In the genomic region with DNA sequence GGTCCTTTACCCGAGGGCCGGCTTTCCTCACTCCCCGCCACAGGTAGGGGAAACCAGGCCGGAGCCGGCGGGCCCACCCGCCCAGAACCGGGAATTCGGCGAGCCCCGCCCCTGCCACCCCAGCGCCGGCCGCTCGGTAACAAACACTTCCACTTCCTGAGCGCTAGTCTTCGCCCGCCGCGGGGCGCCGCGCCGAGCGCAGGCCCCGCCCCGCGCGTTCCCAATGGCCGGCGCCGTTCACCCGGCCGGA, we compare ENCODE assay signal across 9 cellular contexts. TPM values are rescaled to one million over a fixed set of nuclear protein-coding genes. Genes with fewer than 3 reads are reported as not detected.
DNase-seq lines count a peak whose midpoint lies in the region; ATAC-seq, FAIRE-seq and TF ChIP-seq lines count a peak whose summit lies in the region.
"Had no signal": no experiment of that assay in that cellular context is flagged by ENCODE, and none has a peak within 500 bp of the region (broad histone marks: within the 10 kb centered on the region; RNA-seq: fewer than 3 reads in every experiment).

No MANE protein-coding gene starts in this region.

- H3K9me2 ChIP-seq in PC-3 (replicated peaks; ENCODE audit: low read length): no peaks in the 10 kb centered on the region

- H3K4me1 ChIP-seq in PC-3 (ENCODE audit: insufficient read depth, low read length): peaks cover 27% of the 10 kb centered on the region
- peaks cover 6 to 8% of the 10 kb centered on the region in 2 donors for H3K4me1 ChIP-seq in small intestine (ENCODE audit: control insufficient read depth in 2 of 2, insufficient read depth in 1 of 2, low read depth in 1 of 2, low read length in 1 of 2)

- peak overlapping the region; percentile 80 for H3K4me2 ChIP-seq in PC-3 (ENCODE audit: low read length)

- TF ChIP-seq CTCF in PC-3 (conservative IDR thresholded peaks at IDR 0.05; ENCODE audit: low read depth, low read length) (no peak), fibroblast of mammary gland (conservative IDR thresholded peaks at IDR 0.05; ENCODE audit: control insufficient read depth, insufficient read depth, low read depth, low read length) (no peak), lower leg skin (IDR thresholded peaks at IDR 0.05) (no peak)

- ATAC-seq in PC-3 (no peak), HG02840 (IDR thresholded peaks at IDR 0.05; ENCODE audit: low FRiP score, unreplicated experiment) (no peak), HG02870 (IDR thresholded peaks at IDR 0.05; ENCODE audit: unreplicated experiment) (no peak)

- intact Hi-C loops in PC-3 (cut with micrococcal nuclease): loop anchor here (2.0 kb wide), 1 partner anchor 29 kb away; a partner anchor contains a TSS
- intact Hi-C loops in lower leg skin (cut with DNase I; ENCODE audit: low total_unique reads): loop anchor here (10.0 kb wide), 1 partner anchor 117 kb away; no protein-coding TSS in a partner anchor

- TF ChIP-seq POLR2A in lower leg skin (IDR thresholded peaks at IDR 0.05): no peak

- no peaks in the 10 kb centered on the region for H3F3A ChIP-seq in PC-3 (ENCODE audit: low read length, unreplicated experiment)

- H3K4me3 ChIP-seq in PC-3 (ENCODE audit: low read length) (peak overlapping the region; percentile 78), fibroblast of mammary gland (ENCODE audit: control insufficient read depth, low read depth, low read length) (peak overlapping the region; percentile 56), small intestine (ENCODE audit: low read depth in 1 of 2, low read length in 2 of 2) (peak overlapping the region; percentile 35 to 50), lower leg skin (ENCODE audit: low read depth, poor library complexity, severe bottlenecking) (no peak overlapping the region)

- BruUV-seq in PC-3 (replicated peaks; lab: Mats Ljungman, UMichigan): no TSS peak

- FAIRE-seq in small intestine (lab: Jason Lieb, UNC): no peak
- FAIRE-seq: A204.1 had no signal

- POLR2A ChIA-PET in PC-3 (lab: Charles Lee; ENCODE audit: unreplicated experiment): no interaction called here

- H3K27ac ChIP-seq in PC-3 (ENCODE audit: low read length) (no peak overlapping the region), small intestine (ENCODE audit: low read depth in 1 of 2, low read length in 1 of 2) (peak overlapping the region; percentile 35)

- peaks cover 12% of the 10 kb centered on the region; the same call in 1 of the 2 replicates for H4K20me1 ChIP-seq in PC-3 (ENCODE audit: low read length)

- DNase-seq in DMS79 treated with DMSO at 0.1 percent for 48 hours (lab: John Stamatoyannopoulos, UW) (peak; percentile 55), DMS79 (lab: John Stamatoyannopoulos, UW) (no peak), PC-3 (no peak), fibroblast of mammary gland (ENCODE audit: low read depth) (no peak), small intestine (no peak), lower leg skin (ENCODE audit: low spot score in 2 of 2) (no peak)

- peaks cover 46% of the 10 kb centered on the region for H3K79me2 ChIP-seq in PC-3 (ENCODE audit: low read length)

- peak overlapping the region; percentile 53 for H3K9ac ChIP-seq in PC-3 (ENCODE audit: low read length)

- H2AFZ ChIP-seq in PC-3 (ENCODE audit: low read length): peak overlapping the region; percentile 85

- WGBS in small intestine, 3 donors: 0 to 1% (median 0%) methylated on average over 16 to 34 of the region's 34 CpGs
- WGBS in lower leg skin, 2 donors: 0 to 1% methylated on average over 7 to 30 of the region's 34 CpGs

- H3K36me3 ChIP-seq in PC-3 (ENCODE audit: low read depth, low read length) (no peaks in the 10 kb centered on the region), small intestine (ENCODE audit: control insufficient read depth in 2 of 2, insufficient read depth in 2 of 2, low read length in 2 of 2) (no peaks in the 10 kb centered on the region)

- no peaks in the 10 kb centered on the region for H3K9me3 ChIP-seq in PC-3 (ENCODE audit: low read length)
- H3K9me3 ChIP-seq in small intestine (ENCODE audit: control insufficient read depth, low read depth): no peaks in the 10 kb centered on the region

- CTCF ChIA-PET in PC-3 (lab: Charles Lee): no interaction called here

- H3K27me3 ChIP-seq in PC-3 (ENCODE audit: low read length) (no peaks in the 10 kb centered on the region), small intestine (ENCODE audit: control insufficient read depth in 2 of 2, insufficient read depth in 2 of 2, low read length in 2 of 2) (no peaks in the 10 kb centered on the region)

RNA-seq across cellular contexts. Expression of a gene that starts 0.2 kb away (rescaled TPM):
- total RNA-seq in PC-3 (2014; rRNA removed) (75.0 and 116 TPM in 2 replicates), lower leg skin (10 to 100 TPM; 47.6 to 67.7 (median 58.6) TPM)
- 100 to 1,000 TPM; 231 to 592 (median 569) TPM for polyA plus RNA-seq in small intestine

RNA-seq across cellular contexts. Expression of a gene that starts 11.1 kb away (rescaled TPM):
- total RNA-seq in PC-3 (2014; rRNA removed) (0.17 and 0.66 TPM in 2 replicates), lower leg skin (1 to 10 TPM in 1 of 4 donors, under 1 TPM in 1, not detected in 2; 0.57 to 1.7 TPM)
- 1 to 10 TPM; 1.8 to 4.5 (median 3.8) TPM for polyA plus RNA-seq in small intestine

RNA-seq across cellular contexts. Expression of a gene that starts 27.9 kb away (rescaled TPM):
- 47.2 and 55.4 TPM in 2 replicates for total RNA-seq in PC-3 (2014; rRNA removed)
- polyA plus RNA-seq in small intestine: 10 to 100 TPM; 12.4 to 28.3 (median 16.3) TPM
- total RNA-seq in lower leg skin: 10 to 100 TPM; 14.3 to 26.6 (median 18.1) TPM

RNA-seq across cellular contexts. Expression of a gene that starts 35.5 kb away (rescaled TPM):
- total RNA-seq in PC-3 (2014; rRNA removed) (not detected in 2 replicates), lower leg skin (under 1 TPM in 2 of 4 donors, not detected in 2; 0.13 to 0.27 TPM)
- 1 to 10 TPM; 1.6 to 5.7 (median 2.3) TPM for polyA plus RNA-seq in small intestine
